In genomic region chr19:10749435-10750384, GRCh38 we compare ENCODE assay signal across 1 cellular context.
TF ChIP-seq lines count a peak whose summit lies in the region.

No MANE protein-coding gene starts in this region.

TF ChIP-seq in HepG2, 621 proteins besides CTCF, POLR2A, EP300 and RAD21 (continued from another document and continues in another):
- no peak for TF ChIP-seq ZNF639 (CRISPR knock-in tag; conservative IDR thresholded peaks at IDR 0.05)
- TF ChIP-seq, protein P1, sequence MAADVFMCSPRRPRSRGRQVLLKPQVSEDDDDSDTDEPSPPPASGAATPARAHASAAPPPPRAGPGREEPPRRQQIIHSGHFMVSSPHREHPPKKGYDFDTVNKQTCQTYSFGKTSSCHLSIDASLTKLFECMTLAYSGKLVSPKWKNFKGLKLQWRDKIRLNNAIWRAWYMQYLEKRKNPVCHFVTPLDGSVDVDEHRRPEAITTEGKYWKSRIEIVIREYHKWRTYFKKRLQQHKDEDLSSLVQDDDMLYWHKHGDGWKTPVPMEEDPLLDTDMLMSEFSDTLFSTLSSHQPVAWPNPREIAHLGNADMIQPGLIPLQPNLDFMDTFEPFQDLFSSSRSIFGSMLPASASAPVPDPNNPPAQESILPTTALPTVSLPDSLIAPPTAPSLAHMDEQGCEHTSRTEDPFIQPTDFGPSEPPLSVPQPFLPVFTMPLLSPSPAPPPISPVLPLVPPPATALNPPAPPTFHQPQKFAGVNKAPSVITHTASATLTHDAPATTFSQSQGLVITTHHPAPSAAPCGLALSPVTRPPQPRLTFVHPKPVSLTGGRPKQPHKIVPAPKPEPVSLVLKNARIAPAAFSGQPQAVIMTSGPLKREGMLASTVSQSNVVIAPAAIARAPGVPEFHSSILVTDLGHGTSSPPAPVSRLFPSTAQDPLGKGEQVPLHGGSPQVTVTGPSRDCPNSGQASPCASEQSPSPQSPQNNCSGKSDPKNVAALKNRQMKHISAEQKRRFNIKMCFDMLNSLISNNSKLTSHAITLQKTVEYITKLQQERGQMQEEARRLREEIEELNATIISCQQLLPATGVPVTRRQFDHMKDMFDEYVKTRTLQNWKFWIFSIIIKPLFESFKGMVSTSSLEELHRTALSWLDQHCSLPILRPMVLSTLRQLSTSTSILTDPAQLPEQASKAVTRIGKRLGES (CRISPR knock-in tag; IDR thresholded peaks at IDR 0.05; ENCODE audit: borderline replicate concordance) = no peak
- TF ChIP-seq ZNF543 (CRISPR knock-in tag; IDR thresholded peaks at IDR 0.05) = no peak
- TF ChIP-seq, protein P2, sequence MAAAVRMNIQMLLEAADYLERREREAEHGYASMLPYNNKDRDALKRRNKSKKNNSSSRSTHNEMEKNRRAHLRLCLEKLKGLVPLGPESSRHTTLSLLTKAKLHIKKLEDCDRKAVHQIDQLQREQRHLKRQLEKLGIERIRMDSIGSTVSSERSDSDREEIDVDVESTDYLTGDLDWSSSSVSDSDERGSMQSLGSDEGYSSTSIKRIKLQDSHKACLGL (CRISPR knock-in tag; IDR thresholded peaks at IDR 0.05) = no peak
- no peak for TF ChIP-seq KLF15 (CRISPR knock-in tag; IDR thresholded peaks at IDR 0.05; ENCODE audit: borderline replicate concordance)
- TF ChIP-seq ELF3 (CRISPR knock-in tag; IDR thresholded peaks at IDR 0.05) = no peak
- no peak for TF ChIP-seq ZNF432 (CRISPR knock-in tag; IDR thresholded peaks at IDR 0.05; ENCODE audit: borderline replicate concordance)
- TF ChIP-seq NFYB (CRISPR knock-in tag; IDR thresholded peaks at IDR 0.05) = no peak
- TF ChIP-seq, protein P3, sequence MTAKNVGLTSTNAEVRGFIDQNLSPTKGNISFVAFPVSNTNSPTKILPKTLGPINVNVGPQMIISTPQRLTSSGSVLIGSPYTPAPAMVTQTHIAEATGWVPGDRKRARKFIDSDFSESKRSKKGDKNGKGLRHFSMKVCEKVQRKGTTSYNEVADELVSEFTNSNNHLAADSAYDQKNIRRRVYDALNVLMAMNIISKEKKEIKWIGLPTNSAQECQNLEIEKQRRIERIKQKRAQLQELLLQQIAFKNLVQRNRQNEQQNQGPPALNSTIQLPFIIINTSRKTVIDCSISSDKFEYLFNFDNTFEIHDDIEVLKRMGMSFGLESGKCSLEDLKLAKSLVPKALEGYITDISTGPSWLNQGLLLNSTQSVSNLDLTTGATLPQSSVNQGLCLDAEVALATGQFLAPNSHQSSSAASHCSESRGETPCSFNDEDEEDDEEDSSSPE (CRISPR knock-in tag; IDR thresholded peaks at IDR 0.05) = no peak
- 0 out of 2 replicates have a peak, but pooled peaks have one; percentile 7 for TF ChIP-seq ZNF670 (CRISPR knock-in tag; IDR thresholded peaks at IDR 0.05; ENCODE audit: borderline replicate concordance)
- no peak for TF ChIP-seq ZNF337 (CRISPR knock-in tag; IDR thresholded peaks at IDR 0.05; ENCODE audit: borderline replicate concordance, low read depth)
- no peak for TF ChIP-seq ZNF143 (CRISPR knock-in tag; IDR thresholded peaks at IDR 0.05)
- TF ChIP-seq, protein P4, sequence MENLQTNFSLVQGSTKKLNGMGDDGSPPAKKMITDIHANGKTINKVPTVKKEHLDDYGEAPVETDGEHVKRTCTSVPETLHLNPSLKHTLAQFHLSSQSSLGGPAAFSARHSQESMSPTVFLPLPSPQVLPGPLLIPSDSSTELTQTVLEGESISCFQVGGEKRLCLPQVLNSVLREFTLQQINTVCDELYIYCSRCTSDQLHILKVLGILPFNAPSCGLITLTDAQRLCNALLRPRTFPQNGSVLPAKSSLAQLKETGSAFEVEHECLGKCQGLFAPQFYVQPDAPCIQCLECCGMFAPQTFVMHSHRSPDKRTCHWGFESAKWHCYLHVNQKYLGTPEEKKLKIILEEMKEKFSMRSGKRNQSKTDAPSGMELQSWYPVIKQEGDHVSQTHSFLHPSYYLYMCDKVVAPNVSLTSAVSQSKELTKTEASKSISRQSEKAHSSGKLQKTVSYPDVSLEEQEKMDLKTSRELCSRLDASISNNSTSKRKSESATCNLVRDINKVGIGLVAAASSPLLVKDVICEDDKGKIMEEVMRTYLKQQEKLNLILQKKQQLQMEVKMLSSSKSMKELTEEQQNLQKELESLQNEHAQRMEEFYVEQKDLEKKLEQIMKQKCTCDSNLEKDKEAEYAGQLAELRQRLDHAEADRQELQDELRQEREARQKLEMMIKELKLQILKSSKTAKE (CRISPR knock-in tag; IDR thresholded peaks at IDR 0.05; ENCODE audit: borderline replicate concordance) = no peak
- TF ChIP-seq, protein P5, sequence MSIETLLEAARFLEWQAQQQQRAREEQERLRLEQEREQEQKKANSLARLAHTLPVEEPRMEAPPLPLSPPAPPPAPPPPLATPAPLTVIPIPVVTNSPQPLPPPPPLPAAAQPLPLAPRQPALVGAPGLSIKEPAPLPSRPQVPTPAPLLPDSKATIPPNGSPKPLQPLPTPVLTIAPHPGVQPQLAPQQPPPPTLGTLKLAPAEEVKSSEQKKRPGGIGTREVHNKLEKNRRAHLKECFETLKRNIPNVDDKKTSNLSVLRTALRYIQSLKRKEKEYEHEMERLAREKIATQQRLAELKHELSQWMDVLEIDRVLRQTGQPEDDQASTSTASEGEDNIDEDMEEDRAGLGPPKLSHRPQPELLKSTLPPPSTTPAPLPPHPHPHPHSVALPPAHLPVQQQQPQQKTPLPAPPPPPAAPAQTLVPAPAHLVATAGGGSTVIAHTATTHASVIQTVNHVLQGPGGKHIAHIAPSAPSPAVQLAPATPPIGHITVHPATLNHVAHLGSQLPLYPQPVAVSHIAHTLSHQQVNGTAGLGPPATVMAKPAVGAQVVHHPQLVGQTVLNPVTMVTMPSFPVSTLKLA (IDR thresholded peaks at IDR 0.05) = no peak
- TF ChIP-seq MXI1 (IDR thresholded peaks at IDR 0.05; ENCODE audit: borderline replicate concordance, low read depth, low read length) = no peak
- no peak; the same call in 1 of the 2 replicates for TF ChIP-seq MEF2D (CRISPR knock-in tag; IDR thresholded peaks at IDR 0.05)
- no peak for TF ChIP-seq HBP1 (CRISPR knock-in tag; IDR thresholded peaks at IDR 0.05; ENCODE audit: low read depth)
- TF ChIP-seq ZNF709 (CRISPR knock-in tag; IDR thresholded peaks at IDR 0.05) = no peak
- no peak for TF ChIP-seq ZNF335 (CRISPR knock-in tag; IDR thresholded peaks at IDR 0.05)
- TF ChIP-seq ZNF275 (CRISPR knock-in tag; IDR thresholded peaks at IDR 0.05; ENCODE audit: borderline replicate concordance) = no peak
- TF ChIP-seq ZNF451 (CRISPR knock-in tag; IDR thresholded peaks at IDR 0.05) = no peak; the same call in 1 of the 2 replicates
- TF ChIP-seq CBX1 (IDR thresholded peaks at IDR 0.05; ENCODE audit: low read depth) = peak; percentile 79
- 0 out of 2 replicates have a peak, but pooled peaks have one; percentile 36 for TF ChIP-seq HDAC1 (CRISPR knock-in tag; IDR thresholded peaks at IDR 0.05)
- no peak for TF ChIP-seq TMF1 (CRISPR knock-in tag; IDR thresholded peaks at IDR 0.05; ENCODE audit: low read depth)
- no peak for TF ChIP-seq ZNF512B (CRISPR knock-in tag; IDR thresholded peaks at IDR 0.05; ENCODE audit: borderline replicate concordance)
- no peak for TF ChIP-seq NPAS2 (CRISPR knock-in tag; IDR thresholded peaks at IDR 0.05; ENCODE audit: borderline replicate concordance)
- no peak for TF ChIP-seq NCOA2 (CRISPR knock-in tag; IDR thresholded peaks at IDR 0.05)
- TF ChIP-seq ZC3H4 (CRISPR knock-in tag; IDR thresholded peaks at IDR 0.05; ENCODE audit: borderline replicate concordance) = no peak
- no peak for TF ChIP-seq TBL1XR1 (IDR thresholded peaks at IDR 0.05; ENCODE audit: borderline replicate concordance, low read length, partially characterized antibody)
- TF ChIP-seq CREM (IDR thresholded peaks at IDR 0.05) = peak; percentile 7; the same call in 1 of the 2 replicates
- TF ChIP-seq CREM (CRISPR knock-in tag; IDR thresholded peaks at IDR 0.05) = no peak
- TF ChIP-seq ZNF180 (CRISPR knock-in tag; IDR thresholded peaks at IDR 0.05; ENCODE audit: borderline replicate concordance, low read depth) = no peak
- TF ChIP-seq, protein P6, sequence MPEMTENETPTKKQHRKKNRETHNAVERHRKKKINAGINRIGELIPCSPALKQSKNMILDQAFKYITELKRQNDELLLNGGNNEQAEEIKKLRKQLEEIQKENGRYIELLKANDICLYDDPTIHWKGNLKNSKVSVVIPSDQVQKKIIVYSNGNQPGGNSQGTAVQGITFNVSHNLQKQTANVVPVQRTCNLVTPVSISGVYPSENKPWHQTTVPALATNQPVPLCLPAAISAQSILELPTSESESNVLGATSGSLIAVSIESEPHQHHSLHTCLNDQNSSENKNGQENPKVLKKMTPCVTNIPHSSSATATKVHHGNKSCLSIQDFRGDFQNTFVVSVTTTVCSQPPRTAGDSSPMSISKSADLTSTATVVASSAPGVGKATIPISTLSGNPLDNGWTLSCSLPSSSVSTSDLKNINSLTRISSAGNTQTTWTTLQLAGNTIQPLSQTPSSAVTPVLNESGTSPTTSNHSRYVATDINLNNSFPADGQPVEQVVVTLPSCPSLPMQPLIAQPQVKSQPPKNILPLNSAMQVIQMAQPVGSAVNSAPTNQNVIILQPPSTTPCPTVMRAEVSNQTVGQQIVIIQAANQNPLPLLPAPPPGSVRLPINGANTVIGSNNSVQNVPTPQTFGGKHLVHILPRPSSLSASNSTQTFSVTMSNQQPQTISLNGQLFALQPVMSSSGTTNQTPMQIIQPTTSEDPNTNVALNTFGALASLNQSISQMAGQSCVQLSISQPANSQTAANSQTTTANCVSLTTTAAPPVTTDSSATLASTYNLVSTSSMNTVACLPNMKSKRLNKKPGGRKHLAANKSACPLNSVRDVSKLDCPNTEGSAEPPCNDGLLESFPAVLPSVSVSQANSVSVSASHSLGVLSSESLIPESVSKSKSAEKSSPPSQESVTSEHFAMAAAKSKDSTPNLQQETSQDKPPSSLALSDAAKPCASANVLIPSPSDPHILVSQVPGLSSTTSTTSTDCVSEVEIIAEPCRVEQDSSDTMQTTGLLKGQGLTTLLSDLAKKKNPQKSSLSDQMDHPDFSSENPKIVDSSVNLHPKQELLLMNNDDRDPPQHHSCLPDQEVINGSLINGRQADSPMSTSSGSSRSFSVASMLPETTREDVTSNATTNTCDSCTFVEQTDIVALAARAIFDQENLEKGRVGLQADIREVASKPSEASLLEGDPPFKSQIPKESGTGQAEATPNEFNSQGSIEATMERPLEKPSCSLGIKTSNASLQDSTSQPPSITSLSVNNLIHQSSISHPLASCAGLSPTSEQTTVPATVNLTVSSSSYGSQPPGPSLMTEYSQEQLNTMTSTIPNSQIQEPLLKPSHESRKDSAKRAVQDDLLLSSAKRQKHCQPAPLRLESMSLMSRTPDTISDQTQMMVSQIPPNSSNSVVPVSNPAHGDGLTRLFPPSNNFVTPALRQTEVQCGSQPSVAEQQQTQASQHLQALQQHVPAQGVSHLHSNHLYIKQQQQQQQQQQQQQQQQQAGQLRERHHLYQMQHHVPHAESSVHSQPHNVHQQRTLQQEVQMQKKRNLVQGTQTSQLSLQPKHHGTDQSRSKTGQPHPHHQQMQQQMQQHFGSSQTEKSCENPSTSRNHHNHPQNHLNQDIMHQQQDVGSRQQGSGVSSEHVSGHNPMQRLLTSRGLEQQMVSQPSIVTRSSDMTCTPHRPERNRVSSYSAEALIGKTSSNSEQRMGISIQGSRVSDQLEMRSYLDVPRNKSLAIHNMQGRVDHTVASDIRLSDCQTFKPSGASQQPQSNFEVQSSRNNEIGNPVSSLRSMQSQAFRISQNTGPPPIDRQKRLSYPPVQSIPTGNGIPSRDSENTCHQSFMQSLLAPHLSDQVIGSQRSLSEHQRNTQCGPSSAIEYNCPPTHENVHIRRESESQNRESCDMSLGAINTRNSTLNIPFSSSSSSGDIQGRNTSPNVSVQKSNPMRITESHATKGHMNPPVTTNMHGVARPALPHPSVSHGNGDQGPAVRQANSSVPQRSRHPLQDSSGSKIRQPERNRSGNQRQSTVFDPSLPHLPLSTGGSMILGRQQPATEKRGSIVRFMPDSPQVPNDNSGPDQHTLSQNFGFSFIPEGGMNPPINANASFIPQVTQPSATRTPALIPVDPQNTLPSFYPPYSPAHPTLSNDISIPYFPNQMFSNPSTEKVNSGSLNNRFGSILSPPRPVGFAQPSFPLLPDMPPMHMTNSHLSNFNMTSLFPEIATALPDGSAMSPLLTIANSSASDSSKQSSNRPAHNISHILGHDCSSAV (CRISPR knock-in tag; IDR thresholded peaks at IDR 0.05; ENCODE audit: borderline replicate concordance) = no peak
